ENCODE assay signal across 8 cellular contexts in genomic region chr3:179898024-179898423, GRCh38.
A peak's percentile ranks its signal among the peaks of the same experiment; 100 is the strongest.
DNase-seq lines count a peak whose midpoint lies in the region; ATAC-seq and TF ChIP-seq lines count a peak whose summit lies in the region.

No MANE protein-coding gene starts in this region.

- TF ChIP-seq POLR2A in tibial nerve (IDR thresholded peaks at IDR 0.05): no peak

- H3K4me3 ChIP-seq in tibial nerve (no peak overlapping the region), left lung (no peak overlapping the region)

- DNase-seq in GM10266 (ENCODE audit: extremely low spot score): peak; percentile 57
- peak; percentile 83 for DNase-seq in HT1080 (ENCODE audit: low read depth)
- DNase-seq in SW 1271 (lab: John Stamatoyannopoulos, UW): peak; percentile 2 to 71
- DNase-seq in iPS-NIHi11 (ENCODE audit: low spot score): peak; percentile 88
- no peak for DNase-seq in NOMO-1 (lab: John Stamatoyannopoulos, UW; ENCODE audit: unreplicated experiment in 2 of 2)
- no peak for DNase-seq in tibial nerve (ENCODE audit: low spot score in 2 of 2)
- no peak for DNase-seq in left lung

- H3K27me3 ChIP-seq in tibial nerve (no peaks in the 10 kb centered on the region), left lung (peaks cover 5 to 23% of the 10 kb centered on the region in 2 donors)

- no peaks in the 10 kb centered on the region for H3K36me3 ChIP-seq in tibial nerve
- no peaks in the 10 kb centered on the region for H3K36me3 ChIP-seq in left lung

- intact Hi-C loops in left lung (cut with DNase I): no loop called here

- no peak for TF ChIP-seq EP300 in tibial nerve (IDR thresholded peaks at IDR 0.05)

- WGBS in tibial nerve, 2 donors: 34 to 39% methylated on average over 2 of the region's 2 CpGs

- H3K4me1 ChIP-seq in tibial nerve (no peaks in the 10 kb centered on the region), left lung (no peaks in the 10 kb centered on the region)

- no peaks in the 10 kb centered on the region for H3K9me3 ChIP-seq in tibial nerve
- H3K9me3 ChIP-seq in left lung: no peaks in the 10 kb centered on the region

- ATAC-seq in GM21529 (IDR thresholded peaks at IDR 0.05; ENCODE audit: unreplicated experiment): peak; percentile 92
- no peak for ATAC-seq in left lung

- H3K27ac ChIP-seq in tibial nerve (no peak overlapping the region), left lung (no peak overlapping the region)

- no peak for TF ChIP-seq CTCF in GM10266 (IDR thresholded peaks at IDR 0.05; ENCODE audit: control insufficient read depth, insufficient read depth, low read depth, missing control alignments)
- TF ChIP-seq CTCF in tibial nerve (IDR thresholded peaks at IDR 0.05): no peak
- TF ChIP-seq CTCF in left lung (IDR thresholded peaks at IDR 0.05): no peak

Comparison
In these comparisons a context has a peak if more than half of its experiments do, and no peak if none do; other contexts are left out.
1. DNase-seq: peak in GM10266 (single experiment), HT1080 (single experiment), SW 1271 (2 of 2) and iPS-NIHi11 (single experiment); none in NOMO-1 (0 of 2), tibial nerve (0 of 2) and left lung (0 of 2).